ENCODE assay signal across 8 cellular contexts in genomic region chr6:34696739-34697543, GRCh38. TPM values are rescaled to one million over a fixed set of nuclear protein-coding genes. Genes with fewer than 3 reads are reported as not detected.
DNase-seq lines count a peak whose midpoint lies in the region; ATAC-seq, FAIRE-seq and TF ChIP-seq lines count a peak whose summit lies in the region.

Gene ILRUN (minus strand): TSS chr6:34696767. CDS start chr6:34696603, 164 bp downstream.

- H2AFZ ChIP-seq in keratinocyte (ENCODE audit: control insufficient read depth, low read length): peak within 1 kb of the TSS; percentile 86

- peak within 1 kb of the TSS; percentile 95 for H3K9ac ChIP-seq in keratinocyte (ENCODE audit: control insufficient read depth, extremely low read depth, insufficient read depth, low read length)

- H3K4me1 ChIP-seq in keratinocyte (ENCODE audit: control insufficient read depth, extremely low read depth, insufficient read depth, low read length): peaks cover 13% of the 10 kb centered on the region

- H3K27me3 ChIP-seq in keratinocyte (ENCODE audit: control insufficient read depth, extremely low read depth, insufficient read depth, low read length): no peaks in the 10 kb centered on the region

- H3K4me3 ChIP-seq in AG09309 (ENCODE audit: control insufficient read depth, low read depth, low read length) (peak within 1 kb of the TSS; percentile 85), keratinocyte (ENCODE audit: control insufficient read depth in 2 of 3, extremely low read depth in 1 of 3, insufficient read depth in 2 of 3, low read depth in 1 of 3, low read length in 3 of 3) (peak within 1 kb of the TSS; percentile 95 to 99 (median 95))

- DNase-seq in AG09309 (ENCODE audit: low read depth): peak; percentile 57
- DNase-seq in NCI-H510A (lab: John Stamatoyannopoulos, UW): peak; percentile 93
- peak; percentile 96 for DNase-seq in activated CD4-positive, alpha-beta T cell treated with anti-CD3 and anti-CD28 coated beads for 1 hour
- DNase-seq in cerebellar nuclear complex (lab: John Stamatoyannopoulos, UW): peak; percentile 28 to 83
- DNase-seq in keratinocyte (ENCODE audit: low read depth, low spot score): peak; percentile 57
- DNase-seq in stimulated activated CD4-positive, alpha-beta T cell treated with anti-CD3 and anti-CD28 coated beads, Interleukin-12 subunit alpha, Interleukin-12 subunit beta, amount 100 ng/mL, for 48 hours (ENCODE audit: low read depth in 2 of 3, low spot score in 1 of 3): peak; percentile 89 to 96 (median 96)

- H4K20me1 ChIP-seq in keratinocyte (ENCODE audit: control insufficient read depth, extremely low read depth, insufficient read depth, low read length): peaks cover 2% of the 10 kb centered on the region

- no peaks in the 10 kb centered on the region for H3K36me3 ChIP-seq in keratinocyte (ENCODE audit: control insufficient read depth in 2 of 2, extremely low read depth in 1 of 2, insufficient read depth in 2 of 2, low read length in 2 of 2)

- ATAC-seq in GM19043 (IDR thresholded peaks at IDR 0.05; ENCODE audit: low read depth, unreplicated experiment) (peak; percentile 72), HG03354 (IDR thresholded peaks at IDR 0.05; ENCODE audit: poor library complexity, severe bottlenecking, unreplicated experiment) (peak; percentile 82)

- peak within 1 kb of the TSS; percentile 91 for H3K27ac ChIP-seq in keratinocyte (ENCODE audit: control insufficient read depth, insufficient read depth, low read length)

- H3K9me3 ChIP-seq in keratinocyte (ENCODE audit: control insufficient read depth, low read depth, low read length): no peaks in the 10 kb centered on the region

- TF ChIP-seq CTCF in AG09309 (IDR thresholded peaks at IDR 0.05; ENCODE audit: control insufficient read depth, insufficient read depth, low read depth, low read length, missing control alignments) (no peak), keratinocyte (optimal IDR thresholded peaks at IDR 0.05 in 1 of 3, IDR thresholded peaks at IDR 0.05 in 1 of 3, conservative IDR thresholded peaks at IDR 0.05 in 1 of 3; ENCODE audit: extremely low read depth in 1 of 3, insufficient read depth in 2 of 3, low read length in 3 of 3) (no peak)

- peaks cover 46% of the 10 kb centered on the region for H3K79me2 ChIP-seq in keratinocyte (ENCODE audit: control insufficient read depth, insufficient read depth, low read length)

- peak within 1 kb of the TSS; percentile 87 for H3K4me2 ChIP-seq in keratinocyte (ENCODE audit: control insufficient read depth, extremely low read depth, insufficient read depth, low read depth, low read length)

- no peak for FAIRE-seq in keratinocyte (lab: Jason Lieb, UNC)

- dilution Hi-C loops in keratinocyte (cut with MboI; ENCODE audit: extremely low pct_ligation_motif_present, low sequenced_read_pairs): no loop called here

- no peaks in the 10 kb centered on the region for H3K9me1 ChIP-seq in keratinocyte (ENCODE audit: control insufficient read depth, extremely low read depth, insufficient read depth, low read length)

RNA-seq across cellular contexts. Expression of gene ILRUN, which starts in this region (rescaled TPM):
- 54.2 to 64.1 TPM (median 56.4 TPM) in 3 replicates for polyA plus RNA-seq in keratinocyte
- polyA plus RNA-seq in keratinocyte (2011; ENCODE audit: low read depth): 50.2 TPM
- 58.2 and 69.3 TPM in 2 replicates for polyA plus RNA-seq in keratinocyte (2011; cell fraction: cytosol; rRNA removed)
- 46.2 and 48.6 TPM in 2 replicates for polyA plus RNA-seq in keratinocyte (2011; cell fraction: nucleus; rRNA removed)
- polyA plus RNA-seq in keratinocyte (2012; ENCODE audit: low replicate concordance): 65.0 and 69.0 TPM in 2 replicates
- polyA minus RNA-seq in keratinocyte: 85.9 to 97.5 TPM (median 87.4 TPM) in 3 replicates
- polyA minus RNA-seq in keratinocyte (2011; cell fraction: cytosol; rRNA and poly(A)+ RNA removed): 59.7 TPM
- 27.5 and 48.1 TPM in 2 replicates for polyA minus RNA-seq in keratinocyte (2011; cell fraction: nucleus; rRNA and poly(A)+ RNA removed)

Comparison
In these comparisons a context has a peak if more than half of its experiments do, and no peak if none do; other contexts are left out.
1. Peak in every context shown above with its lines: DNase-seq, ATAC-seq, H3K4me3 ChIP-seq and H3K27ac ChIP-seq.